8 cellular contexts compared by ENCODE assay signal in genomic region chr3:171284308-171285075, GRCh38.
DNase-seq lines count a peak whose midpoint lies in the region; ATAC-seq, FAIRE-seq and TF ChIP-seq lines count a peak whose summit lies in the region.

No MANE protein-coding gene starts in this region.

- H3K4me1 ChIP-seq in mesodermal cell (ENCODE audit: control insufficient read depth, insufficient read depth, low read length, poor library complexity, severe bottlenecking), result peaks cover 23% of the 10 kb centered on the region

- no peaks in the 10 kb centered on the region for H3K27me3 ChIP-seq in AG04450 (ENCODE audit: control insufficient read depth, insufficient read depth, low read length)

- peak; percentile 89 for FAIRE-seq in GM19239 (lab: Jason Lieb, UNC)

- no peaks in the 10 kb centered on the region for H3K36me3 ChIP-seq in mesodermal cell (ENCODE audit: control insufficient read depth, insufficient read depth, low read length)

- CTCF ChIA-PET in AG04450 (lab: Charles Lee), result no interaction called here

- H3K27ac ChIP-seq in AG04450 (ENCODE audit: low read depth, low read length) (peak overlapping the region; percentile 81), mesodermal cell (ENCODE audit: low read depth, low read length, severe bottlenecking) (peak overlapping the region; percentile 88)

- H3K4me3 ChIP-seq in AG04450 (ENCODE audit: low read depth, low read length) (peak overlapping the region; percentile 11; the same call in 1 of the 2 replicates), astrocyte of the cerebellum (ENCODE audit: low read depth, low read length) (no peak overlapping the region), mesodermal cell (ENCODE audit: extremely low read depth, insufficient read depth, low read length, poor library complexity, severe bottlenecking) (no peak overlapping the region)

- peak; percentile 35 for ATAC-seq in HG03439 (IDR thresholded peaks at IDR 0.05; ENCODE audit: unreplicated experiment)

- in situ Hi-C loops in astrocyte of the cerebellum (cut with HindIII; ENCODE audit: low sequenced_read_pairs), result no loop called here

- DNase-seq in AG04450 (ENCODE audit: low read depth, low spot score), result peak; percentile 89
- DNase-seq in GM19239 (ENCODE audit: insufficient read length, low spot score), result no peak
- DNase-seq in astrocyte of the cerebellum (ENCODE audit: low read depth), result peak; percentile 96
- DNase-seq in NCI-H146 treated with DMSO at 0.1 percent for 48 hours (lab: John Stamatoyannopoulos, UW; ENCODE audit: unreplicated experiment), result no peak
- no peak for DNase-seq in NCI-H2196 treated with DMSO at 0.1 percent for 48 hours (lab: John Stamatoyannopoulos, UW; ENCODE audit: unreplicated experiment)
- DNase-seq in D341Med (ENCODE audit: low spot score), result no peak

- WGBS in mesodermal cell (ENCODE audit: insufficient coverage in 2 of 2), 2 experiments, result 51 to 84% methylated on average over 2 to 4 of the region's 5 CpGs

- POLR2A ChIA-PET in AG04450 (lab: Yijun Ruan, JAX), result no interaction called here

- TF ChIP-seq CTCF in AG04450 (IDR thresholded peaks at IDR 0.05; ENCODE audit: low read depth, low read length) (no peak), astrocyte of the cerebellum (IDR thresholded peaks at IDR 0.05; ENCODE audit: low read depth, low read length, missing control alignments) (no peak)

- H3K9me3 ChIP-seq in AG04450 (ENCODE audit: control insufficient read depth, insufficient read depth, low read length), result no peaks in the 10 kb centered on the region
- no peaks in the 10 kb centered on the region for H3K9me3 ChIP-seq in mesodermal cell (ENCODE audit: control insufficient read depth, low read length)

Comparison
In these comparisons a context has a peak if more than half of its experiments do, and no peak if none do; other contexts are left out.
1. DNase-seq: peak in AG04450 (single experiment) and astrocyte of the cerebellum (single experiment); none in GM19239 (single experiment), NCI-H146 treated with DMSO at 0.1 percent for 48 hours (single experiment), NCI-H2196 treated with DMSO at 0.1 percent for 48 hours (single experiment) and D341Med (single experiment).